ENCODE assay signal across 19 cellular contexts in the genomic region with DNA sequence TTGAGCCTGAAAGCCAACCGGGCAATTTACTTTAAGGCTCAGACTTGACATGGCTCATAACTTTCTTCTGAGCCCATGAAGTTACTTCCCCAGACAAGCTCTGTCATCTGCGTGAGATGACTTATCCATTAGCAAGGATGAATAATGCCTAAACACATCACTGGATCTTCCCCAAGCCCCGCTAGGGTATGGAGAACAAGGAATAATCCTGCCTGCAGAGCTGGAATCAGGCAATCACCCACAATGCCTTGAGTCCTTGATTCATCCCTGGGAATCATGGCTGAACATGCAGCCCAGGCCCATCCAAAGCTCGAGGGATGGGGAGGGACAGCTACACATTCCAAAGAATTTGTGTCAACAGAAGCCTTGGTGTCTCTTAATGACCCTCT.
DNase-seq lines count a peak whose midpoint lies in the region; ATAC-seq and TF ChIP-seq lines count a peak whose summit lies in the region.
"Had no signal": no experiment of that assay in that cellular context is flagged by ENCODE, and none has a peak within 500 bp of the region (broad histone marks: within the 10 kb centered on the region; RNA-seq: fewer than 3 reads in every experiment).

No MANE protein-coding gene starts in this region.

- intact Hi-C loops in psoas muscle (cut with DNase I): no loop called here

- H3K36me3 ChIP-seq in DND-41 (ENCODE audit: insufficient read depth, low read length) (no peaks in the 10 kb centered on the region), MG63 (no peaks in the 10 kb centered on the region), psoas muscle (ENCODE audit: insufficient read depth in 1 of 2, low read depth in 1 of 2) (no peaks in the 10 kb centered on the region)
- H3K36me3 ChIP-seq: prostate gland, uterus had no signal

- peak overlapping the region; percentile 34; the same call in 1 of the 2 replicates for H3K27ac ChIP-seq in DND-41 (ENCODE audit: low read length)
- peak overlapping the region; percentile 47 for H3K27ac ChIP-seq in psoas muscle
- no peak overlapping the region for H3K27ac ChIP-seq in substantia nigra (ENCODE audit: low read depth, low read length, poor library complexity, severe bottlenecking)
- H3K27ac ChIP-seq: prostate gland, uterus had no signal

- no peak overlapping the region for H3K9ac ChIP-seq in DND-41 (ENCODE audit: low read depth, low read length)

- no peak for TF ChIP-seq CTCF in DND-41 (IDR thresholded peaks at IDR 0.05; ENCODE audit: borderline replicate concordance, extremely low read depth, low read length, poor library complexity, severe bottlenecking)
- TF ChIP-seq CTCF in psoas muscle (IDR thresholded peaks at IDR 0.05): no peak

- DNase-seq in DND-41 (no peak), MG63 (peak; percentile 93), psoas muscle (no peak), NCI-H510A treated with DMSO at 0.1 percent for 48 hours (lab: John Stamatoyannopoulos, UW) (no peak), NCI-H774 (lab: John Stamatoyannopoulos, UW) (no peak), COLO668 (lab: John Stamatoyannopoulos, UW; ENCODE audit: unreplicated experiment) (no peak), substantia nigra (lab: John Stamatoyannopoulos, UW) (no peak)
- DNase-seq: activated T-cell treated with anti-CD3 and anti-CD28 coated beads for 4 hours; CD4-positive, CD25-positive, alpha-beta regulatory T cell; H7; KBM-7; mesendoderm; NCI-H1436; NCI-H446 treated with DMSO at 0.1 percent for 48 hours; OCI-M1; T-cell; uterus had no signal

- no peaks in the 10 kb centered on the region for H4K20me1 ChIP-seq in DND-41 (ENCODE audit: insufficient read depth, low read length)

- ATAC-seq in DND-41 (ENCODE audit: insufficient read depth, low read depth) (no peak), esophagus mucosa (peak; percentile 40), psoas muscle (peak in 2 of 4 donors; percentile 28 to 30)
- ATAC-seq: T-cell had no signal

- H3K4me2 ChIP-seq in DND-41 (ENCODE audit: insufficient read depth, low read length): no peak overlapping the region

- 51 to 57% (median 52%) methylated on average over 4 of the region's 4 CpGs for WGBS in psoas muscle, 3 donors

- H3K27me3 ChIP-seq in DND-41 (ENCODE audit: insufficient read depth, low read length, poor library complexity) (no peaks in the 10 kb centered on the region), MG63 (no peaks in the 10 kb centered on the region), psoas muscle (ENCODE audit: insufficient read depth in 3 of 3, low read length in 2 of 3) (no peaks in the 10 kb centered on the region)
- H3K27me3 ChIP-seq: uterus had no signal

- H3K9me3 ChIP-seq in DND-41 (ENCODE audit: insufficient read depth, low read length, severe bottlenecking) (no peaks in the 10 kb centered on the region), MG63 (no peaks in the 10 kb centered on the region), psoas muscle (no peaks in the 10 kb centered on the region)
- H3K9me3 ChIP-seq: prostate gland, uterus had no signal

- peak overlapping the region; percentile 35; the same call in 1 of the 2 replicates for H2AFZ ChIP-seq in DND-41 (ENCODE audit: low read depth, low read length)

- H3K4me1 ChIP-seq in DND-41 (ENCODE audit: insufficient read depth, low read length) (peaks cover 10% of the 10 kb centered on the region), psoas muscle (peaks cover 4% of the 10 kb centered on the region)
- H3K4me1 ChIP-seq: prostate gland, uterus had no signal

- H3K79me2 ChIP-seq in DND-41 (ENCODE audit: insufficient read depth, low read length): no peaks in the 10 kb centered on the region

- no peak overlapping the region for H3K4me3 ChIP-seq in DND-41 (ENCODE audit: low read depth in 1 of 2, low read length in 2 of 2)
- H3K4me3 ChIP-seq in MG63: no peak overlapping the region
- H3K4me3 ChIP-seq in psoas muscle: no peak overlapping the region
- H3K4me3 ChIP-seq: prostate gland, uterus had no signal
